27 cellular contexts compared by ENCODE assay signal in the genomic region with DNA sequence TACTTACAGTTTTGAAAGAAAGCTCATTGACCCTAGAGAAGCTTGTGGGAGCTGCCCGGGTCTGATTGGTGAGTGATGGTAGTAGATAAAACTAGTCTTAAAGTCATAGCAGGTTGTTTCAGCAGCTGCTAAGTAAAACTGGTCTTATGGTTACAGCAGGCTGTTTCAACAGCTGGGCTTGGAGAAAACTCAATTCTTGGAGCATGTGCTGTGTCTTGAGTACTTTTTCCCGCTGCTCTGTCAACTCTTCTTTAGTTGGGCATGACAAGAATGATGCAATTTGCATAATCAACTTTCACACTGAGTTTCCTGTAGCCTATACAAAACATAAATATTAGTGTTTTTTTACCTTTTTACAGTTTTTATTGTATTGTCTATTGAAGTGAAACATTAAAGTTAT.
"Had no signal": no experiment of that assay in that cellular context is flagged by ENCODE, and none has a peak within 500 bp of the region (broad histone marks: within the 10 kb centered on the region; RNA-seq: fewer than 3 reads in every experiment).

No MANE protein-coding gene starts in this region.

- H3K4me3 ChIP-seq: coronary artery, dorsolateral prefrontal cortex, esophagus muscularis mucosa, gastrocnemius medialis, heart left ventricle had no signal

- H3K4me1 ChIP-seq: foreskin keratinocyte, gastrocnemius medialis, heart left ventricle had no signal

- H3K27ac ChIP-seq: brain microvascular endothelial cell, coronary artery, dorsolateral prefrontal cortex, esophagus muscularis mucosa, foreskin keratinocyte, gastrocnemius medialis, heart left ventricle had no signal

- DNase-seq: activated CD4-positive, alpha-beta memory T cell treated with anti-CD3 and anti-CD28 coated beads for 36 hours; activated CD4-positive, alpha-beta T cell treated with anti-CD3 and anti-CD28 coated beads for 36 hours; activated CD4-positive, alpha-beta T cell treated with anti-CD3 and anti-CD28 coated beads, Interleukin-2, amount 10 ng/mL, durations not matched to agents 24 days and 14 days; activated CD4-positive, CD25-positive, alpha-beta regulatory T cell; activated CD4-positive, CD25-positive, alpha-beta regulatory T cell treated with anti-CD3 and anti-CD28 coated beads, Interleukin-2, amount 50 U/mL, for 72 hours; activated CD8-positive, alpha-beta memory T cell treated with anti-CD3 and anti-CD28 coated beads, Interleukin-2, amount 50 U/mL, for 48 hours; activated CD8-positive, alpha-beta T cell treated with anti-CD3 and anti-CD28 coated beads, Interleukin-2, amount 10 ng/mL, durations not matched to agents 7 days and 5 days; activated gamma-delta T cell; activated naive CD4-positive, alpha-beta T cell; activated naive CD4-positive, alpha-beta T cell treated with anti-CD3 and anti-CD28 coated beads, Interleukin-2, amount 50 U/mL, for 16 hours; activated T-cell treated with anti-CD3 and anti-CD28 coated beads for 4 hours; activated T-cell treated with anti-CD3 and anti-CD28 coated beads, Interleukin-2, amount 50 U/mL, for 24 hours; activated T-cell treated with anti-CD3 and anti-CD28 coated beads, Interleukin-2, amount 50 U/mL, for 72 hours; amniotic stem cell; anterior cingulate cortex; brain microvascular endothelial cell; dorsolateral prefrontal cortex; effector memory CD4-positive, alpha-beta T cell; endodermal cell; erythroblast; foreskin keratinocyte; gastrocnemius medialis; glutamatergic neuron; heart left ventricle; T-helper 2 cell had no signal

- ATAC-seq: activated CD4-positive, alpha-beta T cell treated with anti-CD3 and anti-CD28 coated beads for 36 hours; activated CD8-positive, alpha-beta T cell treated with anti-CD3 and anti-CD28 coated beads, Interleukin-2, amount 10 ng/mL, durations not matched to agents 7 days and 5 days; activated T-cell treated with anti-CD3 and anti-CD28 coated beads, Interleukin-2, amount 50 U/mL, for 72 hours; foreskin keratinocyte; gastrocnemius medialis; heart left ventricle had no signal

- H3K36me3 ChIP-seq: brain microvascular endothelial cell, esophagus muscularis mucosa, gastrocnemius medialis, heart left ventricle had no signal

- H3K9me3 ChIP-seq: esophagus muscularis mucosa, gastrocnemius medialis, heart left ventricle had no signal

- H3K27me3 ChIP-seq: brain microvascular endothelial cell, dorsolateral prefrontal cortex, esophagus muscularis mucosa, foreskin keratinocyte, gastrocnemius medialis, heart left ventricle had no signal
